Comparison of ENCODE assay signal across 24 cellular contexts in genomic region chr13:23629566-23630272, GRCh38. TPM values are rescaled to one million over a fixed set of nuclear protein-coding genes. Genes with fewer than 3 reads are reported as not detected.
A peak's percentile ranks its signal among the peaks of the same experiment; 100 is the strongest.
DNase-seq lines count a peak whose midpoint lies in the region; ATAC-seq and TF ChIP-seq lines count a peak whose summit lies in the region.
"Had no signal": no experiment of that assay in that cellular context is flagged by ENCODE, and none has a peak within 500 bp of the region (broad histone marks: within the 10 kb centered on the region; RNA-seq: fewer than 3 reads in every experiment).

No MANE protein-coding gene starts in this region.

- intact Hi-C loops in body of pancreas (cut with DNase I), result no loop called here

- H3K4me3 ChIP-seq in body of pancreas, result no peak overlapping the region
- H3K4me3 ChIP-seq in liver (ENCODE audit: low read depth in 1 of 3, low read length in 3 of 3), result no peak overlapping the region
- H3K4me3 ChIP-seq: stomach had no signal

- H3K9me3 Mint-ChIP-seq in stimulated activated effector memory CD8-positive, alpha-beta T cell treated with anti-CD3 and anti-CD28 coated beads, Interleukin-12 subunit alpha, Interleukin-12 subunit beta, amount 100 ng/mL, for 72 hours, result no peaks in the 10 kb centered on the region
- H3K9me3 Mint-ChIP-seq: activated naive CD8-positive, alpha-beta T cell treated with anti-CD3 and anti-CD28 coated beads for 36 hours; activated T-helper 17 cell treated with anti-CD3 and anti-CD28 coated beads, Interleukin-2, amount 50 U/mL, for 72 hours; immature natural killer cell had no signal

- 50 to 64% methylated on average over 5 to 6 of the region's 6 CpGs for WGBS in body of pancreas, 2 donors
- 57% methylated on average over 6 of the region's 6 CpGs for WGBS in liver

- H3K9me3 ChIP-seq in body of pancreas (no peaks in the 10 kb centered on the region), liver (ENCODE audit: control insufficient read depth in 4 of 4, low read length in 3 of 4) (no peaks in the 10 kb centered on the region)
- H3K9me3 ChIP-seq: stomach had no signal

- TF ChIP-seq CTCF in body of pancreas (IDR thresholded peaks at IDR 0.05) (no peak), liver (IDR thresholded peaks at IDR 0.05; ENCODE audit: low read depth, low read length, missing input control) (no peak)

- peak overlapping the region; percentile 10 for H3K27ac Mint-ChIP-seq in stimulated activated effector memory CD8-positive, alpha-beta T cell treated with anti-CD3 and anti-CD28 coated beads, Interleukin-12 subunit alpha, Interleukin-12 subunit beta, amount 100 ng/mL, for 72 hours
- H3K27ac Mint-ChIP-seq: activated naive CD8-positive, alpha-beta T cell treated with anti-CD3 and anti-CD28 coated beads for 36 hours; activated T-helper 17 cell treated with anti-CD3 and anti-CD28 coated beads, Interleukin-2, amount 50 U/mL, for 72 hours had no signal

- DNase-seq in NCI-H146 (lab: John Stamatoyannopoulos, UW) (peak; percentile 6), NCI-H146 treated with DMSO at 0.1 percent for 48 hours (lab: John Stamatoyannopoulos, UW; ENCODE audit: unreplicated experiment) (no peak), body of pancreas (peak in 2 of 4 donors; percentile 39 to 48), superior temporal gyrus (ENCODE audit: extremely low spot score) (no peak), cortex of kidney (lab: John Stamatoyannopoulos, UW) (no peak)
- no peak for DNase-seq in stimulated activated effector memory CD8-positive, alpha-beta T cell treated with anti-CD3 and anti-CD28 coated beads, Interleukin-12 subunit alpha, Interleukin-12 subunit beta, amount 100 ng/mL, for 72 hours (ENCODE audit: low spot score in 2 of 2)
- DNase-seq: activated CD4-positive, alpha-beta T cell treated with anti-CD3 and anti-CD28 coated beads for 48 hours; activated naive CD8-positive, alpha-beta T cell treated with anti-CD3 and anti-CD28 coated beads for 36 hours; AML-193; H7; head of caudate nucleus; immature natural killer cell; mammary epithelial cell; NCI-H1048; posterior cingulate gyrus; small intestine; stimulated activated CD4-positive, alpha-beta T cell treated with anti-CD3 and anti-CD28 coated beads, Interleukin-4, amount 100 ng/mL, for 1 hour; stomach; SW 1271 had no signal

- no peak overlapping the region for H3K4me3 Mint-ChIP-seq in stimulated activated effector memory CD8-positive, alpha-beta T cell treated with anti-CD3 and anti-CD28 coated beads, Interleukin-12 subunit alpha, Interleukin-12 subunit beta, amount 100 ng/mL, for 72 hours
- H3K4me3 Mint-ChIP-seq: activated naive CD8-positive, alpha-beta T cell treated with anti-CD3 and anti-CD28 coated beads for 36 hours; activated T-helper 17 cell treated with anti-CD3 and anti-CD28 coated beads, Interleukin-2, amount 50 U/mL, for 72 hours; immature natural killer cell had no signal

- peak in 1 of 2 donors; percentile 22 for TF ChIP-seq RAD21 in liver (IDR thresholded peaks at IDR 0.05)

- H3K4me1 ChIP-seq in body of pancreas, result peaks cover 31% of the 10 kb centered on the region
- H3K4me1 ChIP-seq in liver (ENCODE audit: control insufficient read depth in 4 of 4, insufficient read depth in 4 of 4, low read length in 3 of 4), result peaks cover 1 to 14% (median 6%) of the 10 kb centered on the region in 4 donors

- TF ChIP-seq POLR2A in body of pancreas (IDR thresholded peaks at IDR 0.05), result no peak

- ATAC-seq in body of pancreas, result peak; percentile 61
- ATAC-seq in stimulated activated effector memory CD8-positive, alpha-beta T cell treated with anti-CD3 and anti-CD28 coated beads, Interleukin-12 subunit alpha, Interleukin-12 subunit beta, amount 100 ng/mL, for 72 hours, result no peak
- no peak for ATAC-seq in HG03521 (IDR thresholded peaks at IDR 0.05; ENCODE audit: unreplicated experiment)
- ATAC-seq: activated T-helper 17 cell treated with anti-CD3 and anti-CD28 coated beads, Interleukin-2, amount 50 U/mL, for 72 hours had no signal

- H3K4me1 Mint-ChIP-seq in stimulated activated effector memory CD8-positive, alpha-beta T cell treated with anti-CD3 and anti-CD28 coated beads, Interleukin-12 subunit alpha, Interleukin-12 subunit beta, amount 100 ng/mL, for 72 hours, result no peaks in the 10 kb centered on the region
- H3K4me1 Mint-ChIP-seq: activated T-helper 17 cell treated with anti-CD3 and anti-CD28 coated beads, Interleukin-2, amount 50 U/mL, for 72 hours; immature natural killer cell had no signal

- H3K9ac ChIP-seq in liver (ENCODE audit: low read depth in 1 of 2, low read length in 2 of 2), result no peak overlapping the region
- H3K9ac ChIP-seq: KMS-11 had no signal

- no peaks in the 10 kb centered on the region for H3K36me3 Mint-ChIP-seq in stimulated activated effector memory CD8-positive, alpha-beta T cell treated with anti-CD3 and anti-CD28 coated beads, Interleukin-12 subunit alpha, Interleukin-12 subunit beta, amount 100 ng/mL, for 72 hours
- H3K36me3 Mint-ChIP-seq: activated naive CD8-positive, alpha-beta T cell treated with anti-CD3 and anti-CD28 coated beads for 36 hours; immature natural killer cell had no signal

- H3K27me3 ChIP-seq in body of pancreas, result no peaks in the 10 kb centered on the region
- no peaks in the 10 kb centered on the region for H3K27me3 ChIP-seq in liver (ENCODE audit: control insufficient read depth in 4 of 4, insufficient read depth in 4 of 4, low read length in 3 of 4)
- H3K27me3 ChIP-seq: stomach had no signal

- H3K36me3 ChIP-seq in body of pancreas (replicated peaks in 1 of 2; ENCODE audit: insufficient read depth in 1 of 2, low read depth in 2 of 2), result no peaks in the 10 kb centered on the region
- no peaks in the 10 kb centered on the region for H3K36me3 ChIP-seq in liver (ENCODE audit: control insufficient read depth in 4 of 4, insufficient read depth in 3 of 4, low read depth in 1 of 4, low read length in 3 of 4)
- H3K36me3 ChIP-seq: stomach had no signal

- peak overlapping the region in 2 of 4 donors; percentile 10 to 23 for H3K27ac ChIP-seq in body of pancreas
- H3K27ac ChIP-seq in liver (ENCODE audit: low read depth in 1 of 2, low read length in 2 of 2), result no peak overlapping the region
- H3K27ac ChIP-seq: 22Rv1, KMS-11 had no signal

TF ChIP-seq in liver, 16 proteins besides CTCF, POLR2A, EP300 and RAD21 (continues in another document):
- TF ChIP-seq EGR1 (IDR thresholded peaks at IDR 0.05; ENCODE audit: low read depth in 2 of 2) (no peak), HNF4G (IDR thresholded peaks at IDR 0.05) (no peak), FOXA1 (IDR thresholded peaks at IDR 0.05) (peak; percentile 60), FOXA2 (IDR thresholded peaks at IDR 0.05) (peak; percentile 82), NR2F2 (IDR thresholded peaks at IDR 0.05) (no peak), ATF3 (IDR thresholded peaks at IDR 0.05) (no peak), MAX (IDR thresholded peaks at IDR 0.05) (peak; percentile 16), YY1 (IDR thresholded peaks at IDR 0.05) (no peak), GABPA (IDR thresholded peaks at IDR 0.05 in 1 of 2, conservative IDR thresholded peaks at IDR 0.05 in 1 of 2) (no peak), RXRA (IDR thresholded peaks at IDR 0.05) (peak; percentile 25 to 30), SP1 (IDR thresholded peaks at IDR 0.05) (peak; percentile 13), REST (IDR thresholded peaks at IDR 0.05) (no peak), TAF1 (conservative IDR thresholded peaks at IDR 0.05) (no peak), JUND (IDR thresholded peaks at IDR 0.05) (no peak)

RNA-seq across cellular contexts. Expression of gene TNFRSF19, which starts 59.5 kb away (rescaled TPM):
- 1 to 10 TPM; 5.4 to 6.9 TPM for total RNA-seq in body of pancreas
- total RNA-seq in liver, result 1 to 10 TPM; 1.5 to 2.8 TPM
- under 1 TPM; 0.27 to 0.32 TPM for polyA plus RNA-seq in liver
